In the genomic region with DNA sequence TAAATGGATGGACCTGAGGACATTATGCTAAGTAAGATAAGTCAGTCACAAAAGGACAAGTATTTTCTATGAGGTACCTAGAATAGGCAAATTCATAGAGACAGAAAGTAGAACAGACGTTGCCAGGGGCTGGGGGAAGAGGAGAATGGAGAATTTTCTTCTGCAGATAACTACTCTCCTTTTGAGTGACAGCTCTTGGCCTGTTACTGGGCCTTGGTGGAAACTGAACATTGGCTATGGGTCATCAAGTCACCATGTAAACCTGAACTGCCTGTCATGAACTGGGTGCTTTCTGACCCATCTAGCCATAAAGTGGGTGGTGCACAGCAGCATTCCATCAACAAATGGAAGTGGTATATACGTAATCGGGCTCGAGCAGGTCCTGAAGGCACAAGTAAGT, we compare ENCODE assay signal across 21 cellular contexts. TPM values are rescaled to one million over a fixed set of nuclear protein-coding genes. Genes with fewer than 3 reads are reported as not detected.
DNase-seq lines count a peak whose midpoint lies in the region; ATAC-seq, FAIRE-seq and TF ChIP-seq lines count a peak whose summit lies in the region.
"Had no signal": no experiment of that assay in that cellular context is flagged by ENCODE, and none has a peak within 500 bp of the region (broad histone marks: within the 10 kb centered on the region; RNA-seq: fewer than 3 reads in every experiment).

No MANE protein-coding gene starts in this region.

- H2AK5ac ChIP-seq in H9 (ENCODE audit: insufficient read length, low read length), result no peak overlapping the region

- TF ChIP-seq EP300 in GM12878 (IDR thresholded peaks at IDR 0.05; ENCODE audit: borderline replicate concordance in 1 of 2, control insufficient read depth in 1 of 2, low read depth in 2 of 2, low read length in 2 of 2), result no peak

- H2BK5ac ChIP-seq in H9 (ENCODE audit: insufficient read length, low read length), result no peak overlapping the region

- intact Hi-C loops in GM12878 (cut with micrococcal nuclease; ENCODE audit: unreplicated experiment), result no loop called here

- H3K9me3 ChIP-seq in H9 (ENCODE audit: control insufficient read depth, low read depth, low read length) (no peaks in the 10 kb centered on the region), GM12878 (replicated peaks; ENCODE audit: control insufficient read depth, insufficient read depth, low read length) (no peaks in the 10 kb centered on the region)
- H3K9me3 ChIP-seq: BE2C, BLaER1 had no signal

- FAIRE-seq in GM12891 (lab: Jason Lieb, UNC) (peak; percentile 69), GM12878 (lab: Jason Lieb, UNC) (no peak)
- FAIRE-seq: A204.1, GM19239 had no signal

- H2BK20ac ChIP-seq in H9 (ENCODE audit: low read depth, low read length, poor library complexity, severe bottlenecking), result no peak overlapping the region

- no peaks in the 10 kb centered on the region for H3K27me3 ChIP-seq in H9 (ENCODE audit: insufficient read depth, low read length)
- no peaks in the 10 kb centered on the region; a peak in 1 of 4 replicates for H3K27me3 ChIP-seq in GM12878 (replicated peaks in 1 of 2; ENCODE audit: control insufficient read depth in 2 of 2, insufficient read depth in 2 of 2, low read length in 1 of 2)
- H3K27me3 ChIP-seq: BLaER1 had no signal

- TF ChIP-seq CTCF in H9 (conservative IDR thresholded peaks at IDR 0.05) (no peak), GM12878 (IDR thresholded peaks at IDR 0.05 in 2 of 3, conservative IDR thresholded peaks at IDR 0.05 in 1 of 3; ENCODE audit: control insufficient read depth in 2 of 3, extremely low read depth in 1 of 3, insufficient read depth in 1 of 3, low read depth in 3 of 3, low read length in 3 of 3) (no peak)

- H2AFZ ChIP-seq in H9 (ENCODE audit: low read length) (no peak overlapping the region), GM12878 (ENCODE audit: control insufficient read depth, low read depth, low read length) (no peak overlapping the region)

- H3K79me2 ChIP-seq in H9 (ENCODE audit: insufficient read depth, low read length), result no peaks in the 10 kb centered on the region
- H3K79me2 ChIP-seq in GM12878 (ENCODE audit: control insufficient read depth, insufficient read depth, low read length), result no peaks in the 10 kb centered on the region

- WGBS in H9 (ENCODE audit: extremely low coverage, insufficient read length, low lambda C conversion rate), result no CpG with 5 or more reads among the region's 4 CpGs
- WGBS in GM12878 (ENCODE audit: insufficient coverage, insufficient replicate concordance, low lambda C conversion rate, missing lambda C conversion rate), result 70% methylated on average over 4 of the region's 4 CpGs

- TF ChIP-seq POLR2A in GM12891 (IDR thresholded peaks at IDR 0.05; ENCODE audit: low read depth, low read length), result no peak
- TF ChIP-seq POLR2A in GM12878 (IDR thresholded peaks at IDR 0.05; ENCODE audit: low read depth, low read length), result no peak

- no peak overlapping the region for H4K5ac ChIP-seq in H9 (ENCODE audit: insufficient read length, low read depth, low read length)

- no peak overlapping the region for H2BK120ac ChIP-seq in H9 (ENCODE audit: low read depth, low read length, poor library complexity, severe bottlenecking)

- BruUV-seq in GM12878 (replicated peaks; lab: Mats Ljungman, UMichigan), result no TSS peak

- H4K91ac ChIP-seq in H9 (ENCODE audit: insufficient read length, low read depth, low read length), result no peak overlapping the region

- H3K79me1 ChIP-seq in H9 (ENCODE audit: insufficient read depth, low read depth, low read length, poor library complexity, severe bottlenecking), result no peaks in the 10 kb centered on the region

- SMC1A ChIA-PET in GM12878 (lab: Charles Lee; ENCODE audit: uncharacterized antibody, unreplicated experiment), result no interaction called here

- H3K4me3 ChIP-seq in GM12878, result no peak overlapping the region
- H3K4me3 ChIP-seq: BLaER1 had no signal

- H2BK12ac ChIP-seq in H9 (ENCODE audit: insufficient read length, low read depth, low read length), result no peak overlapping the region

- POLR2A ChIA-PET in GM12878 (lab: Charles Lee), result no interaction called here

- TF ChIP-seq RAD21 in GM12878 (IDR thresholded peaks at IDR 0.05; ENCODE audit: insufficient read depth, low read depth, low read length), result no peak

- H3K9me3 Mint-ChIP-seq in H9, result no peaks in the 10 kb centered on the region
- H3K9me3 Mint-ChIP-seq: CD8-positive, alpha-beta memory T cell had no signal

- CTCF ChIA-PET in GM12878 (lab: Yijun Ruan, JAX), result no interaction called here

- H3T11ph ChIP-seq in H9 (ENCODE audit: low read length), result no peak overlapping the region

- H3K14ac ChIP-seq in H9 (ENCODE audit: insufficient read depth, low read length), result no peak overlapping the region

- RAD21 ChIA-PET in GM12878 (lab: Charles Lee; ENCODE audit: unreplicated experiment), result no interaction called here

- peaks cover 0 to under 1% of the 10 kb centered on the region in 2 experiments; a peak in 1 of 4 replicates for H3K4me1 Mint-ChIP-seq in H9
- H3K4me1 Mint-ChIP-seq: CD8-positive, alpha-beta memory T cell had no signal

- in situ Hi-C loops in GM12878 (cut with MboI), result no loop called here

- H3K4ac ChIP-seq in H9 (ENCODE audit: low read depth, low read length), result no peak overlapping the region

- H4K20me1 ChIP-seq in H9 (ENCODE audit: control insufficient read depth, insufficient read depth, insufficient read length) (no peaks in the 10 kb centered on the region), GM12878 (ENCODE audit: control insufficient read depth, insufficient read depth) (no peaks in the 10 kb centered on the region)
- H4K20me1 ChIP-seq: BLaER1 had no signal

- H3K9ac ChIP-seq in H9 (ENCODE audit: extremely low read depth, insufficient read length, low read length) (no peak overlapping the region), GM12878 (ENCODE audit: control insufficient read depth, insufficient read depth, low read length) (no peak overlapping the region)
- H3K9ac ChIP-seq: BLaER1 had no signal

- H3K27ac ChIP-seq in H9 (ENCODE audit: insufficient read length, low read depth, low read length), result no peak overlapping the region
- H3K27ac ChIP-seq in GM12878 (ENCODE audit: control insufficient read depth, insufficient read depth), result no peak overlapping the region
- H3K27ac ChIP-seq: BLaER1 had no signal

- ATAC-seq in GM12878, result no peak
- ATAC-seq in GM18502 (IDR thresholded peaks at IDR 0.05; ENCODE audit: poor library complexity, unreplicated experiment), result no peak
- no peak for ATAC-seq in GM21526 (IDR thresholded peaks at IDR 0.05; ENCODE audit: low FRiP score, unreplicated experiment)

- no peak overlapping the region for H3K23ac ChIP-seq in H9 (ENCODE audit: insufficient read length, low read depth, low read length)

- H4K8ac ChIP-seq in H9 (replicated peaks; ENCODE audit: insufficient read length, low read depth, low read length), result no peak overlapping the region

- H2BK15ac ChIP-seq in H9 (ENCODE audit: low read depth, low read length), result no peak overlapping the region

- DNase-seq in GM12891 (ENCODE audit: insufficient read length, low spot score) (no peak), H9 (peak; percentile 7), GM12878 (ENCODE audit: low read depth, low spot score) (no peak), KG1 (lab: John Stamatoyannopoulos, UW) (no peak)
- no peak for DNase-seq in activated CD8-positive, alpha-beta memory T cell treated with anti-CD3 and anti-CD28 coated beads for 24 hours
- DNase-seq: 8988T; ACHN; BE2C; C1 segment of cervical spinal cord; CD4-positive, alpha-beta memory T cell; CD4-positive, CD25-positive, alpha-beta regulatory T cell; CD8-positive, alpha-beta memory T cell; COR-L47; DMS79 treated with DMSO at 0.1 percent for 48 hours; GF-D8 had no signal

- H3K4me1 ChIP-seq in H9 (ENCODE audit: insufficient read depth, low read length), result no peaks in the 10 kb centered on the region
- H3K4me1 ChIP-seq in GM12878 (ENCODE audit: control insufficient read depth, insufficient read depth, low read length), result peaks cover 4% of the 10 kb centered on the region
- H3K4me1 ChIP-seq: BE2C, BLaER1 had no signal

- no peaks in the 10 kb centered on the region for H3K23me2 ChIP-seq in H9 (ENCODE audit: insufficient read length, low read depth, low read length, poor library complexity, severe bottlenecking)

- H3K4me3 Mint-ChIP-seq in H9, result no peak overlapping the region
- H3K4me3 Mint-ChIP-seq: CD14-positive monocyte; CD4-positive, CD25-positive, alpha-beta regulatory T cell; CD8-positive, alpha-beta memory T cell had no signal

- no peak overlapping the region for H3K56ac ChIP-seq in H9 (ENCODE audit: insufficient read length, low read depth, low read length)

- peaks cover 6% of the 10 kb centered on the region for H3K27me3 Mint-ChIP-seq in H9 (ENCODE audit: low read depth)

- H3K36me3 ChIP-seq in GM12878 (ENCODE audit: control insufficient read depth in 2 of 2, insufficient read depth in 2 of 2, low read length in 1 of 2), result no peaks in the 10 kb centered on the region
- H3K36me3 ChIP-seq: BE2C, BLaER1 had no signal

- H3K27ac Mint-ChIP-seq in H9, result no peak overlapping the region
- H3K27ac Mint-ChIP-seq: CD14-positive monocyte; CD4-positive, CD25-positive, alpha-beta regulatory T cell; CD8-positive, alpha-beta memory T cell had no signal

- H3K4me2 ChIP-seq in H9 (ENCODE audit: insufficient read depth, insufficient read length, low read length), result no peak overlapping the region
- no peak overlapping the region for H3K4me2 ChIP-seq in GM12878 (ENCODE audit: control insufficient read depth, insufficient read depth)
- H3K4me2 ChIP-seq: BLaER1 had no signal

- no peak overlapping the region for H3K18ac ChIP-seq in H9 (ENCODE audit: insufficient read length, low read depth, low read length)

- no peaks in the 10 kb centered on the region for H3K36me3 Mint-ChIP-seq in H9 (ENCODE audit: insufficient read depth in 1 of 3, low read depth in 3 of 3)
- H3K36me3 Mint-ChIP-seq: CD4-positive, alpha-beta memory T cell; CD4-positive, CD25-positive, alpha-beta regulatory T cell had no signal

RNA-seq across cellular contexts. Expression of a gene that starts 29.3 kb away (rescaled TPM):
- 7.2 TPM for polyA plus RNA-seq in GM12891 (2012; ENCODE audit: low read depth, missing spikeins)
- total RNA-seq in H9 (2021) (46.1 and 46.9 TPM in 2 replicates), GM12878 (2014; rRNA removed) (17.2 and 17.4 TPM in 2 replicates), GM12878 (2014; rRNA removed; fragmentation: Illumina TruSeq; extraction: Trizol) (21.0 and 21.2 TPM in 2 replicates), GM12878 (2021) (14.5 and 15.7 TPM in 2 replicates)
- 31.0 and 35.3 TPM in 2 replicates for total RNA-seq in GM12878 (2013; cell fraction: nucleolus; rRNA removed)
- 4.8 TPM for polyA plus RNA-seq in GM12878 (2011; ENCODE audit: low read depth)
- polyA plus RNA-seq in GM12878 (2011; rRNA removed) (34.9 and 45.3 TPM in 2 replicates), GM12878 (2014; fragmentation: Illumina TruSeq; extraction: Trizol) (21.6 and 24.9 TPM in 2 replicates), GM12878 (2014; fragmentation: Nextera tagmentation; extraction: Ambion mirVana) (1 to 10 TPM; 4.9 to 8.9 TPM), GM12878 (2014; rRNA removed) (10.2 and 11.5 TPM in 2 replicates), GM12878 (2016; fragmentation: Nextera tagmentation; extraction: Ambion mirVana) (1 to 10 TPM; 4.4 to 6.8 TPM)
- polyA plus RNA-seq in GM12878 (2011; cell fraction: cytosol; rRNA removed), result 11.7 and 17.7 TPM in 2 replicates
- polyA plus RNA-seq in GM12878 (2011; cell fraction: nucleus; rRNA removed), result 14.0 and 14.4 TPM in 2 replicates
- 6.8 and 11.8 TPM in 2 replicates for polyA plus RNA-seq in GM12878 (2012)
- polyA minus RNA-seq in GM12878 (2011; rRNA and poly(A)+ RNA removed), result 20.6 and 35.0 TPM in 2 replicates
- 11.5 and 11.9 TPM in 2 replicates for polyA minus RNA-seq in GM12878 (2011; cell fraction: cytosol; rRNA and poly(A)+ RNA removed)
- 11.0 and 12.6 TPM in 2 replicates for polyA minus RNA-seq in GM12878 (2011; cell fraction: nucleus; rRNA and poly(A)+ RNA removed)
